1 cellular context compared by ENCODE assay signal in the genomic region with DNA sequence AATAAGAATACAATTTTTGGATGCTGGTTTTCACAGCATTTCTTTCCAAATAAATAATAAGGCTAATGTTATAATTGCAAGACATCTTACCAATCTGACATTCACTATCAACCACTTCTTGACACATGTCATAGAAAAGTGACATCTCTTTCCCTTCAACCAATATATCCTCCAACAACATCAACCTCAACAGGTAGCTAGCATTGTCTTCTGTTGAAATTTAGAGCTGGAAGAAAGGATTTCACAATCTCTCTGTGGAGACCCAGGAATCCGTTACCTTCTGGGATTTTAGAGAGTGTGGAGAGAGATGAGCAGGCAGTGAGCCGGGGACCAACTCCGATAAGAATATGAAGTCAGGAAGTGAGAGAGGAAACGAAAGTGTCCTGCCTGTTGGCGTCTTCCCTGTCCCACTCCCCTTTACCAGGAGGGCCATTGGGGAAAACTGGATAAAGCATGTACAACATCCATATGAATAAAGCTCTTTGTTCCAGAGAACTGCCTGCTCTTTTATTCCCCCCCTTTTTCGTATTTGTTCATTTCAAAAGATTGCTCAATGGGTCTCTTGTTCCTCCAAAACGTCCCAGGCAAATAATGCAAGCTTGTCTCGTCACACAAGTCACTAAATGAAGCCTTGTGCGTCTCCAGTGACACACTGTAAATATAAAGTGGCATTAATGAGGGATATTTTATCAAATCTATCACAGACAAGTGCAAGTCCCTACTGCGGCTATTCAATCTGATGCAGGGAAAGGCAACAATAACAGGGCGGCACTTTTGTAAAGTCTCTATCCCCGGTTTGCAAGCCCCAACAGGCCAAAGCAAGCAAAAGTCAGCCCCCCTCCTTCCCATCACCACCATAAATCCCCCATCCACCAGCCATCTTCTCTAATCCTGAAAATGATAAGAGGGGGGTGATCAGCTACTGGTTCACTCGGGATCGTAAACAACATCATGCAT.
TF ChIP-seq lines count a peak whose summit lies in the region.

No MANE protein-coding gene starts in this region.

TF ChIP-seq in HepG2, 621 proteins besides CTCF, POLR2A, EP300 and RAD21 (continued from another document and continues in another):
- TF ChIP-seq HIC2 (CRISPR knock-in tag; IDR thresholded peaks at IDR 0.05; ENCODE audit: low read depth) (no peak), ZNF296 (CRISPR knock-in tag; conservative IDR thresholded peaks at IDR 0.05) (no peak), MTA3 (CRISPR knock-in tag; IDR thresholded peaks at IDR 0.05) (no peak), KAT2B (IDR thresholded peaks at IDR 0.05; ENCODE audit: borderline replicate concordance, low read depth, low read length) (no peak), ZNF691 (CRISPR knock-in tag; IDR thresholded peaks at IDR 0.05; ENCODE audit: borderline replicate concordance, low read depth) (no peak), ZNF354B (CRISPR knock-in tag; IDR thresholded peaks at IDR 0.05) (no peak), CBX2 (IDR thresholded peaks at IDR 0.05; ENCODE audit: low read depth, low read length) (no peak), CBX2 (CRISPR knock-in tag; IDR thresholded peaks at IDR 0.05; ENCODE audit: low read depth) (no peak), CC2D1A (CRISPR knock-in tag; IDR thresholded peaks at IDR 0.05) (no peak), ZNF251 (CRISPR knock-in tag; IDR thresholded peaks at IDR 0.05) (no peak), NR0B2 (CRISPR knock-in tag; IDR thresholded peaks at IDR 0.05) (no peak), RBFOX2 (IDR thresholded peaks at IDR 0.05; ENCODE audit: low read depth, low read length) (no peak), TSC22D2 (CRISPR knock-in tag; IDR thresholded peaks at IDR 0.05; ENCODE audit: borderline replicate concordance) (no peak), GFI1 (CRISPR knock-in tag; IDR thresholded peaks at IDR 0.05; ENCODE audit: borderline replicate concordance) (no peak), ZNF580 (CRISPR knock-in tag; IDR thresholded peaks at IDR 0.05; ENCODE audit: borderline replicate concordance, low read depth) (peak; percentile 20; the same call in 1 of the 2 replicates), ZNF101 (CRISPR knock-in tag; IDR thresholded peaks at IDR 0.05; ENCODE audit: borderline replicate concordance, low read depth) (no peak), THAP7 (CRISPR knock-in tag; IDR thresholded peaks at IDR 0.05) (no peak), SALL2 (CRISPR knock-in tag; IDR thresholded peaks at IDR 0.05) (no peak), ZBTB38 (CRISPR knock-in tag; IDR thresholded peaks at IDR 0.05) (no peak), CBFB (CRISPR knock-in tag; IDR thresholded peaks at IDR 0.05) (no peak), HOXD1 (CRISPR knock-in tag; IDR thresholded peaks at IDR 0.05) (no peak), ETS1 (CRISPR knock-in tag; IDR thresholded peaks at IDR 0.05) (no peak), HINFP (CRISPR knock-in tag; IDR thresholded peaks at IDR 0.05; ENCODE audit: low read depth) (no peak), ZNF816 (CRISPR knock-in tag; IDR thresholded peaks at IDR 0.05; ENCODE audit: borderline replicate concordance) (no peak), RBAK (CRISPR knock-in tag; IDR thresholded peaks at IDR 0.05) (no peak), AHR (CRISPR knock-in tag; IDR thresholded peaks at IDR 0.05) (no peak), MZF1 (CRISPR knock-in tag; IDR thresholded peaks at IDR 0.05; ENCODE audit: borderline replicate concordance) (no peak), ZNF839 (CRISPR knock-in tag; IDR thresholded peaks at IDR 0.05; ENCODE audit: borderline replicate concordance) (no peak), ELK4 (CRISPR knock-in tag; IDR thresholded peaks at IDR 0.05; ENCODE audit: borderline replicate concordance) (no peak), CSRNP1 (CRISPR knock-in tag; IDR thresholded peaks at IDR 0.05) (no peak), KLF16 (CRISPR knock-in tag; IDR thresholded peaks at IDR 0.05) (peak in 1 of 2 experiments; percentile 16; a peak in 1 of 4 replicates), PHF5A (CRISPR knock-in tag; IDR thresholded peaks at IDR 0.05; ENCODE audit: low read depth, unreplicated experiment) (no peak), CHD2 (IDR thresholded peaks at IDR 0.05; ENCODE audit: low read depth, low read length) (no peak), ZSCAN9 (CRISPR knock-in tag; IDR thresholded peaks at IDR 0.05; ENCODE audit: borderline replicate concordance) (no peak), ZNF326 (CRISPR knock-in tag; IDR thresholded peaks at IDR 0.05; ENCODE audit: borderline replicate concordance) (no peak), ZNF530 (CRISPR knock-in tag; IDR thresholded peaks at IDR 0.05; ENCODE audit: low read depth) (no peak), ZNF557 (CRISPR knock-in tag; IDR thresholded peaks at IDR 0.05) (no peak), ZNF30 (CRISPR knock-in tag; IDR thresholded peaks at IDR 0.05) (no peak), GLI4 (CRISPR knock-in tag; IDR thresholded peaks at IDR 0.05; ENCODE audit: borderline replicate concordance) (no peak)
- TF ChIP-seq, protein P1, sequence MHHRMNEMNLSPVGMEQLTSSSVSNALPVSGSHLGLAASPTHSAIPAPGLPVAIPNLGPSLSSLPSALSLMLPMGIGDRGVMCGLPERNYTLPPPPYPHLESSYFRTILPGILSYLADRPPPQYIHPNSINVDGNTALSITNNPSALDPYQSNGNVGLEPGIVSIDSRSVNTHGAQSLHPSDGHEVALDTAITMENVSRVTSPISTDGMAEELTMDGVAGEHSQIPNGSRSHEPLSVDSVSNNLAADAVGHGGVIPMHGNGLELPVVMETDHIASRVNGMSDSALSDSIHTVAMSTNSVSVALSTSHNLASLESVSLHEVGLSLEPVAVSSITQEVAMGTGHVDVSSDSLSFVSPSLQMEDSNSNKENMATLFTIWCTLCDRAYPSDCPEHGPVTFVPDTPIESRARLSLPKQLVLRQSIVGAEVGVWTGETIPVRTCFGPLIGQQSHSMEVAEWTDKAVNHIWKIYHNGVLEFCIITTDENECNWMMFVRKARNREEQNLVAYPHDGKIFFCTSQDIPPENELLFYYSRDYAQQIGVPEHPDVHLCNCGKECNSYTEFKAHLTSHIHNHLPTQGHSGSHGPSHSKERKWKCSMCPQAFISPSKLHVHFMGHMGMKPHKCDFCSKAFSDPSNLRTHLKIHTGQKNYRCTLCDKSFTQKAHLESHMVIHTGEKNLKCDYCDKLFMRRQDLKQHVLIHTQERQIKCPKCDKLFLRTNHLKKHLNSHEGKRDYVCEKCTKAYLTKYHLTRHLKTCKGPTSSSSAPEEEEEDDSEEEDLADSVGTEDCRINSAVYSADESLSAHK (CRISPR knock-in tag; IDR thresholded peaks at IDR 0.05; ENCODE audit: borderline replicate concordance), result no peak
- TF ChIP-seq, protein P2, sequence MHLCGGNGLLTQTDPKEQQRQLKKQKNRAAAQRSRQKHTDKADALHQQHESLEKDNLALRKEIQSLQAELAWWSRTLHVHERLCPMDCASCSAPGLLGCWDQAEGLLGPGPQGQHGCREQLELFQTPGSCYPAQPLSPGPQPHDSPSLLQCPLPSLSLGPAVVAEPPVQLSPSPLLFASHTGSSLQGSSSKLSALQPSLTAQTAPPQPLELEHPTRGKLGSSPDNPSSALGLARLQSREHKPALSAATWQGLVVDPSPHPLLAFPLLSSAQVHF (CRISPR knock-in tag; IDR thresholded peaks at IDR 0.05), result no peak
- TF ChIP-seq, protein P3, sequence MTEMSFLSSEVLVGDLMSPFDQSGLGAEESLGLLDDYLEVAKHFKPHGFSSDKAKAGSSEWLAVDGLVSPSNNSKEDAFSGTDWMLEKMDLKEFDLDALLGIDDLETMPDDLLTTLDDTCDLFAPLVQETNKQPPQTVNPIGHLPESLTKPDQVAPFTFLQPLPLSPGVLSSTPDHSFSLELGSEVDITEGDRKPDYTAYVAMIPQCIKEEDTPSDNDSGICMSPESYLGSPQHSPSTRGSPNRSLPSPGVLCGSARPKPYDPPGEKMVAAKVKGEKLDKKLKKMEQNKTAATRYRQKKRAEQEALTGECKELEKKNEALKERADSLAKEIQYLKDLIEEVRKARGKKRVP (CRISPR knock-in tag; IDR thresholded peaks at IDR 0.05), result 0 out of 4 replicates have a peak, but pooled peaks of 1 of the 2 experiments have one; percentile 45
- TF ChIP-seq, protein P4, sequence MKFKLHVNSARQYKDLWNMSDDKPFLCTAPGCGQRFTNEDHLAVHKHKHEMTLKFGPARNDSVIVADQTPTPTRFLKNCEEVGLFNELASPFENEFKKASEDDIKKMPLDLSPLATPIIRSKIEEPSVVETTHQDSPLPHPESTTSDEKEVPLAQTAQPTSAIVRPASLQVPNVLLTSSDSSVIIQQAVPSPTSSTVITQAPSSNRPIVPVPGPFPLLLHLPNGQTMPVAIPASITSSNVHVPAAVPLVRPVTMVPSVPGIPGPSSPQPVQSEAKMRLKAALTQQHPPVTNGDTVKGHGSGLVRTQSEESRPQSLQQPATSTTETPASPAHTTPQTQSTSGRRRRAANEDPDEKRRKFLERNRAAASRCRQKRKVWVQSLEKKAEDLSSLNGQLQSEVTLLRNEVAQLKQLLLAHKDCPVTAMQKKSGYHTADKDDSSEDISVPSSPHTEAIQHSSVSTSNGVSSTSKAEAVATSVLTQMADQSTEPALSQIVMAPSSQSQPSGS (CRISPR knock-in tag; IDR thresholded peaks at IDR 0.05), result no peak
- TF ChIP-seq, protein P5, sequence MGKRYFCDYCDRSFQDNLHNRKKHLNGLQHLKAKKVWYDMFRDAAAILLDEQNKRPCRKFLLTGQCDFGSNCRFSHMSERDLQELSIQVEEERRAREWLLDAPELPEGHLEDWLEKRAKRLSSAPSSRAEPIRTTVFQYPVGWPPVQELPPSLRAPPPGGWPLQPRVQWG (CRISPR knock-in tag; IDR thresholded peaks at IDR 0.05; ENCODE audit: borderline replicate concordance, low read depth), result no peak
